Comparison of ENCODE assay signal across 8 cellular contexts in genomic region chr19:34254552-34255432, GRCh38. TPM values are rescaled to one million over a fixed set of nuclear protein-coding genes. Genes with fewer than 3 reads are reported as not detected.
DNase-seq lines count a peak whose midpoint lies in the region; ATAC-seq and TF ChIP-seq lines count a peak whose summit lies in the region.

Gene GARRE1 (plus strand): TSS chr19:34254554. CDS start chr19:34300474, 45,920 bp downstream.

- peak within 1 kb of the TSS; percentile 80 for H3K9ac ChIP-seq in DND-41 (ENCODE audit: low read depth, low read length)
- peak within 1 kb of the TSS; percentile 79 for H3K9ac ChIP-seq in HUES6 (ENCODE audit: low read length)
- peak within 1 kb of the TSS; percentile 80 for H3K9ac ChIP-seq in mammary epithelial cell (ENCODE audit: insufficient read depth, low read length)

- peak within 1 kb of the TSS; percentile 66 to 86 for H3K4me3 ChIP-seq in DND-41 (ENCODE audit: low read depth in 1 of 2, low read length in 2 of 2)
- H3K4me3 ChIP-seq in HUES6 (ENCODE audit: low read depth, low read length) = peak within 1 kb of the TSS; percentile 81
- H3K4me3 ChIP-seq in mammary epithelial cell (replicated peaks in 1 of 3; ENCODE audit: insufficient read depth in 1 of 3, low read depth in 2 of 3, low read length in 3 of 3) = peak within 1 kb of the TSS; percentile 87 to 97 (median 89)

- dilution Hi-C loops in mammary epithelial cell (cut with HindIII; ENCODE audit: low sequenced_read_pairs) = no loop called here

- WGBS in mammary epithelial cell (ENCODE audit: low coverage, missing lambda C conversion rate) = 0% methylated on average over 11 of the region's 112 CpGs

- peak within 1 kb of the TSS; percentile 99 for H2AFZ ChIP-seq in DND-41 (ENCODE audit: low read depth, low read length)
- peak within 1 kb of the TSS; percentile 98 for H2AFZ ChIP-seq in mammary epithelial cell (ENCODE audit: low read depth, low read length)

- in situ Hi-C loops in mammary epithelial cell (cut with MboI; ENCODE audit: low sequenced_read_pairs in 2 of 2) = no loop called here

- DNase-seq in DND-41 = peak; percentile 24
- peak; percentile 74 for DNase-seq in T-helper 22 cell (ENCODE audit: low read depth)
- no peak for DNase-seq in mammary epithelial cell
- peak; percentile 72 for DNase-seq in islet precursor cell
- peak; percentile 28 for DNase-seq in stimulated activated CD4-positive, alpha-beta T cell treated with anti-CD3 and anti-CD28 coated beads, Interleukin-12 subunit alpha, Interleukin-12 subunit beta, amount 100 ng/mL, for 4 hours
- DNase-seq in SIG-M5 (lab: John Stamatoyannopoulos, UW) = no peak

- H4K20me1 ChIP-seq in DND-41 (ENCODE audit: insufficient read depth, low read length) (no peaks in the 10 kb centered on the region), mammary epithelial cell (ENCODE audit: insufficient read depth, low read length) (no peaks in the 10 kb centered on the region)

- no peaks in the 10 kb centered on the region for H3K9me3 ChIP-seq in DND-41 (ENCODE audit: insufficient read depth, low read length, severe bottlenecking)
- H3K9me3 ChIP-seq in HUES6 (ENCODE audit: control insufficient read depth, insufficient read depth, low read depth, low read length) = no peaks in the 10 kb centered on the region
- H3K9me3 ChIP-seq in mammary epithelial cell (replicated peaks; ENCODE audit: insufficient read depth, low read length) = no peaks in the 10 kb centered on the region

- no peak for TF ChIP-seq CTCF in DND-41 (IDR thresholded peaks at IDR 0.05; ENCODE audit: borderline replicate concordance, extremely low read depth, low read length, poor library complexity, severe bottlenecking)
- TF ChIP-seq CTCF in mammary epithelial cell (conservative IDR thresholded peaks at IDR 0.05 in 1 of 2, IDR thresholded peaks at IDR 0.05 in 1 of 2; ENCODE audit: extremely low read depth in 1 of 2, insufficient read depth in 1 of 2, low read depth in 1 of 2, low read length in 2 of 2) = no peak

- H3K27me3 ChIP-seq in DND-41 (ENCODE audit: insufficient read depth, low read length, poor library complexity) (no peaks in the 10 kb centered on the region), HUES6 (ENCODE audit: control insufficient read depth, insufficient read depth, low read length) (no peaks in the 10 kb centered on the region), mammary epithelial cell (ENCODE audit: insufficient read depth, low read length) (no peaks in the 10 kb centered on the region)

- H3K36me3 ChIP-seq in DND-41 (ENCODE audit: insufficient read depth, low read length) (no peaks in the 10 kb centered on the region), HUES6 (ENCODE audit: control insufficient read depth, insufficient read depth, low read length) (no peaks in the 10 kb centered on the region), mammary epithelial cell (ENCODE audit: insufficient read depth, low read length) (no peaks in the 10 kb centered on the region)

- H3K27ac ChIP-seq in DND-41 (ENCODE audit: low read length) (peak within 1 kb of the TSS; percentile 78), HUES6 (ENCODE audit: low read depth, low read length) (peak within 1 kb of the TSS; percentile 80; the same call in 1 of the 2 replicates), mammary epithelial cell (ENCODE audit: insufficient read depth, low read depth, low read length) (peak within 1 kb of the TSS; percentile 79)

- intact Hi-C loops in mammary epithelial cell (cut with micrococcal nuclease) = loop anchor here (2.0 kb wide), 1 partner anchor 82 kb away; no protein-coding TSS in a partner anchor

- H3K4me2 ChIP-seq in DND-41 (ENCODE audit: insufficient read depth, low read length) (peak within 1 kb of the TSS; percentile 97), mammary epithelial cell (ENCODE audit: insufficient read depth, low read depth, low read length) (peak within 1 kb of the TSS; percentile 94)

- ATAC-seq in DND-41 (ENCODE audit: insufficient read depth, low read depth) (peak; percentile 47), GM21447 (IDR thresholded peaks at IDR 0.05; ENCODE audit: unreplicated experiment) (peak; percentile 84)

- CTCF ChIA-PET in mammary epithelial cell (lab: Charles Lee; ENCODE audit: low non-redundant PET) = no interaction called here

- peaks cover 16% of the 10 kb centered on the region for H3K79me2 ChIP-seq in DND-41 (ENCODE audit: insufficient read depth, low read length)
- peaks cover 37% of the 10 kb centered on the region for H3K79me2 ChIP-seq in mammary epithelial cell (ENCODE audit: insufficient read depth, low read length)

- H3K4me1 ChIP-seq in DND-41 (ENCODE audit: insufficient read depth, low read length) (peaks cover 21% of the 10 kb centered on the region), HUES6 (ENCODE audit: control insufficient read depth, insufficient read depth, low read length) (no peaks in the 10 kb centered on the region), mammary epithelial cell (ENCODE audit: insufficient read depth, low read length) (no peaks in the 10 kb centered on the region)

- no TSS peak for BruUV-seq in mammary epithelial cell (replicated peaks; lab: Mats Ljungman, UMichigan)

RNA-seq across cellular contexts. Expression of gene GARRE1, which starts in this region (rescaled TPM):
- 10 to 100 TPM; 11.3 to 13.0 TPM for total RNA-seq in mammary epithelial cell
- 4.5 TPM for polyA plus RNA-seq in mammary epithelial cell
- polyA minus RNA-seq in mammary epithelial cell = 11.9 TPM

Comparison
In these comparisons a context has a peak if more than half of its experiments do, and no peak if none do; other contexts are left out.
1. DNase-seq: peak in DND-41 (single experiment), T-helper 22 cell (single experiment), islet precursor cell (single experiment) and stimulated activated CD4-positive, alpha-beta T cell treated with anti-CD3 and anti-CD28 coated beads, Interleukin-12 subunit alpha, Interleukin-12 subunit beta, amount 100 ng/mL, for 4 hours (single experiment); none in mammary epithelial cell (single experiment) and SIG-M5 (single experiment).
2. Peak in every context shown above with its lines, with median percentiles within 50 percentile points of each other: H3K27ac ChIP-seq, H3K4me3 ChIP-seq and H3K9ac ChIP-seq.